9 cellular contexts compared by ENCODE assay signal in the genomic region with DNA sequence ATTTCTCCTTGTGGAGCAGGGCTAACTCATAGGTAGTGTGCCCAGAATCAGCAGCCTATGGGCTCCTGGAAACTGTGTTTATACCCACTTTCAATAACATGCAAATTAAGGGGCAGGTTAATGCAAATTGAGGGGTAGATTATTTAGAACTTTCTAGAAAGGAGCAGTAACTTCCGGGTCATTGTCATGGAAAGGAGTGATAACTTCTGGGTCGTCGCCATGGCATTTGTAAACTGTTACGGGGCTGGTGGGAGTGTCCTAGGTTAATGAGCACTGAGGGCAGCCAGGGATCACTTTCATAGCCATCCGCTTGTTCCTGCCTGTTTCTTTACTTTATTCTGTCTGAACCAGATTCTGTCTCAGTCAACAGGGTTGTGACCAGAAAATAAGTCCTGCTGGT.
"Had no signal": no experiment of that assay in that cellular context is flagged by ENCODE, and none has a peak within 500 bp of the region (broad histone marks: within the 10 kb centered on the region; RNA-seq: fewer than 3 reads in every experiment).

No MANE protein-coding gene starts in this region.

- H3K9ac ChIP-seq: KMS-11 had no signal

- H3K4me3 Mint-ChIP-seq: GM23338, HFFc6 had no signal

- H3K27ac ChIP-seq: HL-60, KMS-11 had no signal

- H2AFZ ChIP-seq: GM23338 had no signal

- H3K36me3 ChIP-seq: HAP-1 had no signal

- ATAC-seq: GM23338, HCT116 had no signal

- H3K4me2 ChIP-seq: GM23338, KMS-11 had no signal

- H3K27ac Mint-ChIP-seq: GM23338, HFFc6 had no signal

- DNase-seq: H7, HFFc6, IMR-90, KBM-7 had no signal

- H3K4me3 ChIP-seq: GM23338, HAP-1 had no signal
